Comparison of ENCODE assay signal across 17 cellular contexts in genomic region chr22:43356881-43357280, GRCh38. TPM values are rescaled to one million over a fixed set of nuclear protein-coding genes. Genes with fewer than 3 reads are reported as not detected.
DNase-seq lines count a peak whose midpoint lies in the region; ATAC-seq and TF ChIP-seq lines count a peak whose summit lies in the region.
"Had no signal": no experiment of that assay in that cellular context is flagged by ENCODE, and none has a peak within 500 bp of the region (broad histone marks: within the 10 kb centered on the region; RNA-seq: fewer than 3 reads in every experiment).

No MANE protein-coding gene starts in this region.

- peaks cover 3% of the 10 kb centered on the region; the same call in 1 of the 2 replicates for H3K4me1 Mint-ChIP-seq in WTC11
- H3K4me1 Mint-ChIP-seq in activated T-helper 2 cell treated with anti-CD3 and anti-CD28 coated beads, Interferon-gamma antibody, Interleukin-2, Interleukin-4, amounts not matched to agents 10 μg/mL and 5 μg/mL and 100 μg/mL, durations not matched to agents 14 hours and 24 hours and 36 hours (ENCODE audit: low read depth) = no peaks in the 10 kb centered on the region
- H3K4me1 Mint-ChIP-seq: CD4-positive, CD25-positive, alpha-beta regulatory T cell had no signal

- no peaks in the 10 kb centered on the region for H3K36me3 ChIP-seq in cardiac muscle cell
- no peaks in the 10 kb centered on the region for H3K36me3 ChIP-seq in left ventricle myocardium inferior
- no peaks in the 10 kb centered on the region for H3K36me3 ChIP-seq in left lung
- H3K36me3 ChIP-seq: BLaER1 treated with 17β-estradiol and CSF1 and Interleukin-3, amounts not matched to agents 10 nM and 100 nM had no signal

- CTCF ChIA-PET in WTC11 (lab: Charles Lee) = interaction anchor here (0.7 to 3.5 kb wide), 9 partner anchors 10 to 169 kb away, joined by 3 to 28 read pairs (median 5); partner anchors contain the start of gene TTLL12

- DNase-seq in cardiac muscle cell (ENCODE audit: low read depth in 1 of 2, low spot score in 1 of 2) (peak; percentile 54 to 68), left ventricle myocardium inferior (no peak), WTC11 (ENCODE audit: low spot score) (no peak), iPS-NIHi11 (ENCODE audit: low spot score) (peak; percentile 8), posterior vena cava (ENCODE audit: low spot score) (peak; percentile 69), left lung (no peak)
- DNase-seq in activated T-helper 2 cell treated with anti-CD3 and anti-CD28 coated beads, Interferon-gamma antibody, Interleukin-2, Interleukin-4, amounts not matched to agents 10 μg/mL and 5 μg/mL and 100 μg/mL, durations not matched to agents 14 hours and 24 hours and 36 hours (ENCODE audit: low spot score) = no peak
- DNase-seq: 8988T; AML-193; CD4-positive, CD25-positive, alpha-beta regulatory T cell; DMS53; GF-D8; HCEC 1CT; HFFc6 had no signal

- no peaks in the 10 kb centered on the region for H3K36me3 Mint-ChIP-seq in WTC11
- H3K36me3 Mint-ChIP-seq in activated T-helper 2 cell treated with anti-CD3 and anti-CD28 coated beads, Interferon-gamma antibody, Interleukin-2, Interleukin-4, amounts not matched to agents 10 μg/mL and 5 μg/mL and 100 μg/mL, durations not matched to agents 14 hours and 24 hours and 36 hours (ENCODE audit: low read depth) = no peaks in the 10 kb centered on the region
- H3K36me3 Mint-ChIP-seq: CD4-positive, CD25-positive, alpha-beta regulatory T cell had no signal

- H3K4me3 ChIP-seq in cardiac muscle cell = no peak overlapping the region
- H3K4me3 ChIP-seq in left ventricle myocardium inferior = no peak overlapping the region
- no peak overlapping the region for H3K4me3 ChIP-seq in left lung
- H3K4me3 ChIP-seq: BLaER1 treated with 17β-estradiol and CSF1 and Interleukin-3, amounts not matched to agents 10 nM and 100 nM had no signal

- POLR2A ChIA-PET in WTC11 (lab: Charles Lee) = no interaction called here

- H3K27ac ChIP-seq in cardiac muscle cell (peak overlapping the region; percentile 39), left ventricle myocardium inferior (replicated peaks) (no peak overlapping the region), left lung (no peak overlapping the region)
- H3K27ac ChIP-seq: BLaER1 treated with 17β-estradiol and CSF1 and Interleukin-3, amounts not matched to agents 10 nM and 100 nM had no signal

- no peak overlapping the region for H3K4me3 Mint-ChIP-seq in WTC11
- H3K4me3 Mint-ChIP-seq in activated T-helper 2 cell treated with anti-CD3 and anti-CD28 coated beads, Interferon-gamma antibody, Interleukin-2, Interleukin-4, amounts not matched to agents 10 μg/mL and 5 μg/mL and 100 μg/mL, durations not matched to agents 14 hours and 24 hours and 36 hours (ENCODE audit: low read depth) = no peak overlapping the region
- H3K4me3 Mint-ChIP-seq: CD4-positive, CD25-positive, alpha-beta regulatory T cell; HFFc6 had no signal

- H3K4me1 ChIP-seq in cardiac muscle cell (ENCODE audit: low read depth) (peaks cover 6% of the 10 kb centered on the region), left ventricle myocardium inferior (no peaks in the 10 kb centered on the region), left lung (no peaks in the 10 kb centered on the region)
- H3K4me1 ChIP-seq: BLaER1 treated with 17β-estradiol and CSF1 and Interleukin-3, amounts not matched to agents 10 nM and 100 nM had no signal

- H3K27me3 Mint-ChIP-seq in WTC11 (ENCODE audit: low read depth) = no peaks in the 10 kb centered on the region; the same call in 1 of the 2 replicates
- peaks cover 13% of the 10 kb centered on the region for H3K27me3 Mint-ChIP-seq in activated T-helper 2 cell treated with anti-CD3 and anti-CD28 coated beads, Interferon-gamma antibody, Interleukin-2, Interleukin-4, amounts not matched to agents 10 μg/mL and 5 μg/mL and 100 μg/mL, durations not matched to agents 14 hours and 24 hours and 36 hours (ENCODE audit: low read depth)

- H3K9me3 Mint-ChIP-seq in WTC11 = no peaks in the 10 kb centered on the region
- no peaks in the 10 kb centered on the region for H3K9me3 Mint-ChIP-seq in activated T-helper 2 cell treated with anti-CD3 and anti-CD28 coated beads, Interferon-gamma antibody, Interleukin-2, Interleukin-4, amounts not matched to agents 10 μg/mL and 5 μg/mL and 100 μg/mL, durations not matched to agents 14 hours and 24 hours and 36 hours
- H3K9me3 Mint-ChIP-seq: HFFc6 had no signal

- TF ChIP-seq CTCF in cardiac muscle cell (IDR thresholded peaks at IDR 0.05; ENCODE audit: low read depth, low read length) (no peak), left ventricle myocardium inferior (IDR thresholded peaks at IDR 0.05; ENCODE audit: borderline replicate concordance) (no peak), WTC11 (IDR thresholded peaks at IDR 0.05) (no peak), left lung (IDR thresholded peaks at IDR 0.05) (no peak)

- H3K9me3 ChIP-seq in cardiac muscle cell (ENCODE audit: low read depth) = no peaks in the 10 kb centered on the region
- H3K9me3 ChIP-seq in left ventricle myocardium inferior (replicated peaks) = no peaks in the 10 kb centered on the region
- no peaks in the 10 kb centered on the region for H3K9me3 ChIP-seq in left lung
- H3K9me3 ChIP-seq: BLaER1 treated with 17β-estradiol and CSF1 and Interleukin-3, amounts not matched to agents 10 nM and 100 nM had no signal

- H3K27me3 ChIP-seq in cardiac muscle cell (no peaks in the 10 kb centered on the region), left ventricle myocardium inferior (ENCODE audit: low read depth) (peaks cover 41% of the 10 kb centered on the region), left lung (peaks cover 0 to 8% of the 10 kb centered on the region in 2 donors)
- H3K27me3 ChIP-seq: BLaER1 treated with 17β-estradiol and CSF1 and Interleukin-3, amounts not matched to agents 10 nM and 100 nM had no signal

- H3K27ac Mint-ChIP-seq in WTC11 = 0 out of 2 replicates have a peak overlapping the region, but pooled peaks have one; percentile 8
- H3K27ac Mint-ChIP-seq in activated T-helper 2 cell treated with anti-CD3 and anti-CD28 coated beads, Interferon-gamma antibody, Interleukin-2, Interleukin-4, amounts not matched to agents 10 μg/mL and 5 μg/mL and 100 μg/mL, durations not matched to agents 14 hours and 24 hours and 36 hours = no peak overlapping the region
- H3K27ac Mint-ChIP-seq: CD4-positive, CD25-positive, alpha-beta regulatory T cell; HFFc6 had no signal

- no peak for ATAC-seq in WTC11
- ATAC-seq in GM19328 (IDR thresholded peaks at IDR 0.05; ENCODE audit: unreplicated experiment) = no peak
- ATAC-seq in left lung = no peak

- intact Hi-C loops in left ventricle myocardium inferior (cut with micrococcal nuclease) (no loop called here), posterior vena cava (cut with DNase I) (no loop called here), left lung (cut with DNase I) (no loop called here)
- intact Hi-C loops in activated T-helper 2 cell treated with anti-CD3 and anti-CD28 coated beads, Interferon-gamma antibody, Interleukin-2, Interleukin-4, amounts not matched to agents 10 μg/mL and 5 μg/mL and 100 μg/mL, durations not matched to agents 14 hours and 24 hours and 36 hours (cut with micrococcal nuclease) = no loop called here

TF ChIP-seq in WTC11, 78 proteins besides CTCF, POLR2A, EP300 and RAD21:
- TF ChIP-seq SMAD3 (CRISPR knock-in tag; IDR thresholded peaks at IDR 0.05; ENCODE audit: borderline replicate concordance) (no peak), ATF1 (CRISPR knock-in tag; IDR thresholded peaks at IDR 0.05) (no peak), SMAD4 (CRISPR knock-in tag; IDR thresholded peaks at IDR 0.05) (no peak), MYBL2 (CRISPR knock-in tag; IDR thresholded peaks at IDR 0.05) (no peak), OVOL2 (CRISPR knock-in tag; IDR thresholded peaks at IDR 0.05; ENCODE audit: borderline replicate concordance) (no peak), ERG (CRISPR knock-in tag; IDR thresholded peaks at IDR 0.05) (no peak), CREB1 (CRISPR knock-in tag; IDR thresholded peaks at IDR 0.05) (no peak), NR2C2 (CRISPR knock-in tag; IDR thresholded peaks at IDR 0.05) (no peak), MXD4 (CRISPR knock-in tag; IDR thresholded peaks at IDR 0.05; ENCODE audit: borderline replicate concordance) (no peak), SP1 (CRISPR knock-in tag; conservative IDR thresholded peaks at IDR 0.05) (no peak), EMX1 (CRISPR knock-in tag; IDR thresholded peaks at IDR 0.05) (no peak), ZBTB21 (CRISPR knock-in tag; IDR thresholded peaks at IDR 0.05; ENCODE audit: borderline replicate concordance) (no peak)

RNA-seq across cellular contexts. Expression of gene SCUBE1, which starts 13.7 kb away (rescaled TPM):
- total RNA-seq in cardiac muscle cell (1.8 and 6.9 TPM in 2 replicates), left ventricle myocardium inferior (0.14 TPM), WTC11 (2021) (6.9 to 9.6 TPM (median 7.8 TPM) in 3 replicates), posterior vena cava (1 to 10 TPM in 1 of 2 donors, under 1 TPM in 1; 0.79 to 1.1 TPM), left lung (1 to 10 TPM; 4.6 to 5.0 TPM)
- polyA plus RNA-seq in cardiac muscle cell = 2.1 and 8.7 TPM in 2 replicates
- not detected in 2 replicates for total RNA-seq in activated T-helper 2 cell treated with anti-CD3 and anti-CD28 coated beads, Interferon-gamma antibody, Interleukin-2, Interleukin-4, amounts not matched to agents 10 μg/mL and 5 μg/mL and 100 μg/mL, durations not matched to agents 14 hours and 24 hours and 36 hours
- total RNA-seq: HFFc6 had no signal
- polyA plus RNA-seq: CD4-positive, CD25-positive, alpha-beta regulatory T cell had no signal

RNA-seq across cellular contexts. Expression of gene MPPED1, which starts 54.9 kb away (rescaled TPM):
- total RNA-seq in cardiac muscle cell = 0.11 and 0.12 TPM in 2 replicates
- 0.61 TPM in 1 of 2 replicates, not detected in the other for polyA plus RNA-seq in cardiac muscle cell
- total RNA-seq in left ventricle myocardium inferior = not detected
- 0.16 to 0.35 TPM (median 0.21 TPM) in 3 replicates for total RNA-seq in WTC11 (2021)
- total RNA-seq in posterior vena cava = not detected
- total RNA-seq in activated T-helper 2 cell treated with anti-CD3 and anti-CD28 coated beads, Interferon-gamma antibody, Interleukin-2, Interleukin-4, amounts not matched to agents 10 μg/mL and 5 μg/mL and 100 μg/mL, durations not matched to agents 14 hours and 24 hours and 36 hours = not detected in 2 replicates
- total RNA-seq in left lung = not detected
- total RNA-seq: CD4-positive, CD25-positive, alpha-beta regulatory T cell; H4; HFFc6 had no signal
- polyA plus RNA-seq: CD4-positive, CD25-positive, alpha-beta regulatory T cell had no signal

Comparison
In these comparisons a context has a peak if more than half of its experiments do, and no peak if none do; other contexts are left out.
1. DNase-seq: peak in cardiac muscle cell (2 of 2), iPS-NIHi11 (single experiment) and posterior vena cava (single experiment); none in left ventricle myocardium inferior (single experiment), WTC11 (single experiment), activated T-helper 2 cell treated with anti-CD3 and anti-CD28 coated beads, Interferon-gamma antibody, Interleukin-2, Interleukin-4, amounts not matched to agents 10 μg/mL and 5 μg/mL and 100 μg/mL, durations not matched to agents 14 hours and 24 hours and 36 hours (single experiment) and left lung (0 of 2).